In the genomic region with DNA sequence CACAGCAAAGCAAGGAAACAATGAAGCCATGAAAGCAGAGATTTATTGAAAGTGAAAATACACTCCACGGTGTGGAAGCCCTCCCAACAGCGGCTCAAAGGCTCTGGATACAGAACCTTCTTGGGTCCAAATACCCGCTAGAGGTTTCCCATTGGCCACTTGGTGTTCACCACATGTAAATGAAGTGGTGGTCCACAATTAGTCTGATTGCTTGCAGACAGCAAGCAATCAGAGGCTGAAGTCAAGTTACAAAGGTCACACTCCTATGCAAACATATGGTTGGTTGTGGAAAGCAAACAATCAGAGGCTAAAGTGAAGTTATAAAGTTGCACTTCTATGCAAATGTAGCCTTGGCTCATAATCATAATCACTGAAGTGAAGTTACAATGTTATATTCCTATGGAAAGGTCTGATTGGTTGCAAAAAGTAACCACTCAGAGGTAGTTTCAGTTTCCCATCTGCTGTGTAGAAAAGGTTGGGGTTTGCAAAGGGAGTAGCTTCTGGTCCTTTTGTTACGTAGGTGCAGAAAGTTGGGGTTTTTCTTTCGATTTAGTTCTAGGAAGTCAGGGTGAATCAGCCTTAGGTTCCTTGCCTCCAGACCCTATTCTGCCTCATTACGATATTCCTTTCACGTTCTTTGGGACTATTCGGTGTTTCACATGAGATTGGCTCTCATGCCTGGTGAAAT, we compare ENCODE assay signal across 8 cellular contexts. TPM values are rescaled to one million over a fixed set of nuclear protein-coding genes. Genes with fewer than 3 reads are reported as not detected.
DNase-seq lines count a peak whose midpoint lies in the region; ATAC-seq lines count a peak whose summit lies in the region.

No MANE protein-coding gene starts in this region.

- H3K4me1 ChIP-seq in ACC112 (ENCODE audit: control insufficient read depth, insufficient read depth, low read length, unreplicated experiment) (peaks cover 10% of the 10 kb centered on the region), rectal smooth muscle tissue (ENCODE audit: control insufficient read depth, insufficient read depth, low read length) (no peaks in the 10 kb centered on the region)

- H3K27ac Mint-ChIP-seq in activated CD4-positive, alpha-beta memory T cell treated with anti-CD3 and anti-CD28 coated beads for 36 hours, result peak overlapping the region; percentile 88

- H3K27me3 Mint-ChIP-seq in activated CD4-positive, alpha-beta memory T cell treated with anti-CD3 and anti-CD28 coated beads for 36 hours, result no peaks in the 10 kb centered on the region

- no peak overlapping the region for H3K9ac ChIP-seq in rectal smooth muscle tissue (ENCODE audit: low read length)

- POLR2A ChIA-PET in activated CD4-positive, alpha-beta memory T cell treated with anti-CD3 and anti-CD28 coated beads for 36 hours (lab: Charles Lee), result interaction anchor here (0.7 to 1.4 kb wide), 6 partner anchors 22 to 210 kb away, joined by 3 to 6 read pairs (median 4); a partner anchor contains a TSS

- ATAC-seq in GM19023 (IDR thresholded peaks at IDR 0.05; ENCODE audit: unreplicated experiment) (peak; percentile 88), HG03108 (IDR thresholded peaks at IDR 0.05; ENCODE audit: unreplicated experiment) (peak; percentile 93)

- no peaks in the 10 kb centered on the region for H3K9me3 Mint-ChIP-seq in activated CD4-positive, alpha-beta memory T cell treated with anti-CD3 and anti-CD28 coated beads for 36 hours

- no peak for DNase-seq in activated CD4-positive, alpha-beta memory T cell treated with anti-CD3 and anti-CD28 coated beads for 36 hours
- DNase-seq in NCI-H2196 (lab: John Stamatoyannopoulos, UW; ENCODE audit: unreplicated experiment) (no peak), OCI-M2 (lab: John Stamatoyannopoulos, UW; ENCODE audit: unreplicated experiment) (no peak), NCI-H1436 (lab: John Stamatoyannopoulos, UW) (no peak)

- intact Hi-C loops in activated CD4-positive, alpha-beta memory T cell treated with anti-CD3 and anti-CD28 coated beads for 36 hours (cut with micrococcal nuclease), result loop anchor here (1.0 to 5.0 kb wide), 6 partner anchors 17 to 651 kb away; a partner anchor contains a TSS

- H3K4me3 ChIP-seq in ACC112 (ENCODE audit: low read depth, low read length) (peak overlapping the region; percentile 37; the same call in 1 of the 2 replicates), rectal smooth muscle tissue (ENCODE audit: low read length) (peak overlapping the region; percentile 49)

- H3K36me3 ChIP-seq in ACC112 (ENCODE audit: insufficient read depth, low read length) (no peaks in the 10 kb centered on the region), rectal smooth muscle tissue (ENCODE audit: control insufficient read depth, insufficient read depth, low read length) (no peaks in the 10 kb centered on the region)

- H3K4me3 Mint-ChIP-seq in activated CD4-positive, alpha-beta memory T cell treated with anti-CD3 and anti-CD28 coated beads for 36 hours, result peak overlapping the region; percentile 71

- CTCF ChIA-PET in activated CD4-positive, alpha-beta memory T cell treated with anti-CD3 and anti-CD28 coated beads for 36 hours (lab: Charles Lee), result interaction anchor here (0.8 to 1.7 kb wide), 7 partner anchors 9 to 262 kb away, joined by 3 to 8 read pairs (median 4); no protein-coding TSS in a partner anchor

- H3K27me3 ChIP-seq in ACC112 (ENCODE audit: insufficient read depth, low read length) (no peaks in the 10 kb centered on the region), rectal smooth muscle tissue (ENCODE audit: control insufficient read depth, insufficient read depth, low read length) (no peaks in the 10 kb centered on the region)

- no peaks in the 10 kb centered on the region for H3K36me3 Mint-ChIP-seq in activated CD4-positive, alpha-beta memory T cell treated with anti-CD3 and anti-CD28 coated beads for 36 hours

- H3K79me2 ChIP-seq in ACC112 (ENCODE audit: control insufficient read depth, insufficient read depth, low read length, unreplicated experiment), result no peaks in the 10 kb centered on the region

- H3K4me1 Mint-ChIP-seq in activated CD4-positive, alpha-beta memory T cell treated with anti-CD3 and anti-CD28 coated beads for 36 hours (ENCODE audit: low read depth), result peaks cover 28% of the 10 kb centered on the region

- H3K27ac ChIP-seq in ACC112 (ENCODE audit: low read depth, low read length) (no peak overlapping the region), rectal smooth muscle tissue (ENCODE audit: low read depth, low read length) (no peak overlapping the region)

- H2AFZ ChIP-seq in ACC112 (ENCODE audit: low read length, unreplicated experiment), result peak overlapping the region; percentile 48

RNA-seq across cellular contexts. Expression of a gene that starts 36.8 kb away (rescaled TPM):
- total RNA-seq in activated CD4-positive, alpha-beta memory T cell treated with anti-CD3 and anti-CD28 coated beads for 36 hours, result 10 to 100 TPM; 53.6 to 55.1 TPM
